In the genomic region with DNA sequence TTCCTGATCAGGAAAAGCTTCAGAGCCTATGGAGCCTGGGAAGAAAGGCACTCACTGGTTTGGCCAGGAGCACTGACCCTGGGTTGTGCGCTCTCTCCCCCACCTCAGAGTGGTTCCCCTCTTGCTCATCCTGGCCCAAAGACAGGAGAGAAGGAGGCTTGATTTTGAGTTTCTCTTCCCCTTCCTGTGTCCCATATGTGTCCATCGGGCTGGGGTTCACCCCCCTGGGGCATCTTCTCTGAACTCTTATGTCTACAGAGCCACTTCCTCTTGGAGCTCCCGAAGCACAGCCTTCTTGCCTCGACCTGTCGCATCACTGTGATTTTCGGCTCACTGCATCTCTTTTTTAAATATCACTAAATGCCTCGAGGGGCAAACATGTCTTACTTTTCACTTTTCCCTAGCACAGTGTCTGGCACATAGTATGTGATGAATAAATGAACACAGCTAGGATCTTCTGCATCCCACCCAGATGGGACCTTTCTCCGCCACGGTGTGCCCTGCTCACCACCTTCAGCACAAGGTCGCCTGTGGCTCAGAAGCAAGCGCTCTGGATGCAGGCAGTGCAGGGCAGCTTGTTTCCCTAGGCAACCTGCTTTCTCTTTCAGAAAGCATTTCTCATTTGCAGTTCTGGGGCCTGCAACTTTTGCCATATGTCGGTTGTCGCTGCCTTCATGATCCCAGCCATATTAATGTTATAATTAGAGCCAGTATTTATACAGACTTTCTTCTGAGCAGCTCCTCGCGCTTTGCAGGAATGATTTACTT, we compare ENCODE assay signal across 15 cellular contexts.
DNase-seq lines count a peak whose midpoint lies in the region; ATAC-seq and TF ChIP-seq lines count a peak whose summit lies in the region.
"Had no signal": no experiment of that assay in that cellular context is flagged by ENCODE, and none has a peak within 500 bp of the region (broad histone marks: within the 10 kb centered on the region; RNA-seq: fewer than 3 reads in every experiment).

No MANE protein-coding gene starts in this region.

- H3K4me2 ChIP-seq in DOHH2 (ENCODE audit: low read length): peak overlapping the region; percentile 54

- DNase-seq in NCI-H446 treated with DMSO at 0.1 percent for 48 hours (lab: John Stamatoyannopoulos, UW) (peak; percentile 17), cerebellum (ENCODE audit: low spot score) (peak; percentile 66), NCI-H2196 treated with DMSO at 0.1 percent for 48 hours (lab: John Stamatoyannopoulos, UW; ENCODE audit: unreplicated experiment) (no peak), HuH-7.5 (ENCODE audit: low spot score) (no peak), HT-29 (ENCODE audit: low spot score) (no peak)
- DNase-seq: glutamatergic neuron, KBM-7, left colon, NCI-H2107 had no signal

- no peak for TF ChIP-seq CTCF in DOHH2 (IDR thresholded peaks at IDR 0.05; ENCODE audit: low read depth, low read length, poor library complexity, severe bottlenecking)

- H3K4me3 ChIP-seq in DOHH2 (ENCODE audit: low read length): peak overlapping the region; percentile 35

- H3K79me2 ChIP-seq in DOHH2 (ENCODE audit: control insufficient read depth, low read length): no peaks in the 10 kb centered on the region

- ATAC-seq in GM21360 (IDR thresholded peaks at IDR 0.05; ENCODE audit: unreplicated experiment) (peak; percentile 59), GM19452 (IDR thresholded peaks at IDR 0.05; ENCODE audit: unreplicated experiment) (no peak)
- ATAC-seq: left colon; natural killer cell treated with Interleukin-12 subunit alpha and Interleukin-12 subunit beta and Interleukin-15 and Interleukin-18, amount 100 ng/mL, for 72 hours; sciatic nerve had no signal

- H3K4me1 ChIP-seq in DOHH2 (ENCODE audit: control insufficient read depth, low read length): peaks cover 55% of the 10 kb centered on the region

- H3F3A ChIP-seq in DOHH2 (ENCODE audit: control insufficient read depth, insufficient read depth): peaks cover 4% of the 10 kb centered on the region; the same call in 1 of the 2 replicates

- H3K36me3 ChIP-seq in DOHH2 (ENCODE audit: control insufficient read depth, low read length): no peaks in the 10 kb centered on the region

- no peaks in the 10 kb centered on the region for H3K9me2 ChIP-seq in DOHH2 (replicated peaks; ENCODE audit: control insufficient read depth, low read length)

- H4K20me1 ChIP-seq in DOHH2 (ENCODE audit: control insufficient read depth, insufficient read depth, low read depth, low read length): no peaks in the 10 kb centered on the region

- no peaks in the 10 kb centered on the region for H3K9me3 ChIP-seq in DOHH2 (ENCODE audit: control insufficient read depth, insufficient read depth, low read length)

- H3K27ac ChIP-seq in DOHH2 (ENCODE audit: low read depth, low read length): peak overlapping the region; percentile 52
- H3K27ac ChIP-seq: RWPE1 had no signal

- H3K27me3 ChIP-seq in DOHH2 (ENCODE audit: control insufficient read depth, low read length): no peaks in the 10 kb centered on the region

Comparison
In these comparisons a context has a peak if more than half of its experiments do, and no peak if none do; other contexts are left out.
1. DNase-seq: peak in NCI-H446 treated with DMSO at 0.1 percent for 48 hours (single experiment) and cerebellum (single experiment); none in NCI-H2196 treated with DMSO at 0.1 percent for 48 hours (single experiment), HuH-7.5 (single experiment) and HT-29 (single experiment).